In the genomic region with DNA sequence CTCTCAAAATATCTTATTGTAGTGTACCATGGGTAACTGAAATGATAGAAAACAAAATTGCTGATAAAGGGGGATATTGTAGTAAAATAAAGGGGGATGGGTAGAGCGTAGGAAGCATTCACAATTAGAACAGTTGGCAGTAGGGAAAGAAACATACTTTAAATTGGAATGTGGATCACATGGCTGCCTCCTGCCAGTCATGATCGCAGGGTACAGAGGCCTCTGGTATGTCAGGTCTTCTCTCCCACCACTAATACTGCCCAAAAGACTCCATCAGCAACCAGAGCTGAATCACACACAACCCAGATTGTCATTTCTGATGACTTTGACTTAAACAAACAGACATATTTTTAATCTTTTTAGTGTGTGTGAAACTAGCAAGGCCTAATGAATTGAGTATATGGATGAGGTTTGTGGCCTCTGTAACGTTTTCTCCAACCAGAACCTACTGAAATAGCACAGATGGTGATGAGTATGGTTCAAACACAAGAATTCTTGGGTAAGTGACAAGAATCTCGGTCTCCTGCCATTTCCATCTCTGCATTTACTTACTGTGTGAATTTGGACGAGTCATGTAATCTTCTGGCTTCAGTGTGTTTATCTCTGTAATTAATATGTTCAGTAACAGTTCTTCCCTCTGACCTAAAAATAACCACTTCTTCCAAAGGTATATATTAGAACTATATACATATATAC, we compare ENCODE assay signal across 17 cellular contexts.
DNase-seq lines count a peak whose midpoint lies in the region; ATAC-seq and TF ChIP-seq lines count a peak whose summit lies in the region.
"Had no signal": no experiment of that assay in that cellular context is flagged by ENCODE, and none has a peak within 500 bp of the region (broad histone marks: within the 10 kb centered on the region; RNA-seq: fewer than 3 reads in every experiment).

No MANE protein-coding gene starts in this region.

- H4K20me1 ChIP-seq in IMR-90 (ENCODE audit: insufficient read depth, low read length) (no peaks in the 10 kb centered on the region), osteoblast (ENCODE audit: insufficient read depth, low read length) (no peaks in the 10 kb centered on the region), Karpas-422 (ENCODE audit: insufficient read depth, low read depth, low read length) (no peaks in the 10 kb centered on the region)

- H3K4ac ChIP-seq in IMR-90 (ENCODE audit: low read depth, low read length), result no peak overlapping the region

- H3K27ac ChIP-seq in IMR-90 (ENCODE audit: insufficient read depth, low read length) (no peak overlapping the region), osteoblast (ENCODE audit: low read depth, low read length) (peak overlapping the region; percentile 12), Karpas-422 (ENCODE audit: low read length) (no peak overlapping the region)

- no peak overlapping the region for H3K23ac ChIP-seq in IMR-90 (ENCODE audit: low read depth, low read length)

- POLR2A ChIA-PET in IMR-90 (lab: Charles Lee; ENCODE audit: unreplicated experiment), result no interaction called here

- WGBS in IMR-90 (ENCODE audit: extremely low coverage in 2 of 2, insufficient read length in 1 of 2), 2 experiments, result 100% methylated on average over 1 of the region's 5 CpGs; no CpG with 5 or more reads in 1 of the 2 experiments

- no peaks in the 10 kb centered on the region for H3K79me2 ChIP-seq in osteoblast (ENCODE audit: insufficient read depth, low read length)
- H3K79me2 ChIP-seq in Karpas-422 (ENCODE audit: low read length), result no peaks in the 10 kb centered on the region

- ATAC-seq in IMR-90 (ENCODE audit: low read depth), result no peak; the same call in 1 of the 2 replicates
- no peak for ATAC-seq in HG02763 (IDR thresholded peaks at IDR 0.05; ENCODE audit: unreplicated experiment)

- H3K4me3 ChIP-seq in AG10803 (ENCODE audit: low read length) (no peak overlapping the region), IMR-90 (ENCODE audit: insufficient read depth, low read depth, low read length) (no peak overlapping the region), osteoblast (ENCODE audit: insufficient read depth, low read length) (no peak overlapping the region), Karpas-422 (ENCODE audit: low read length) (no peak overlapping the region)

- no peak overlapping the region for H2BK15ac ChIP-seq in IMR-90 (ENCODE audit: low read depth, low read length)

- dilution Hi-C loops in IMR-90 (cut with HindIII; ENCODE audit: low sequenced_read_pairs, unreplicated experiment), result no loop called here

- H3K36me3 Mint-ChIP-seq in chondrocyte (ENCODE audit: low read depth), result peaks cover 4% of the 10 kb centered on the region

- in situ Hi-C loops in IMR-90 (cut with MboI; ENCODE audit: low sequenced_read_pairs), result no loop called here

- no peaks in the 10 kb centered on the region for H3K9me3 ChIP-seq in IMR-90 (ENCODE audit: control insufficient read depth, insufficient read depth, low read length)
- H3K9me3 ChIP-seq in osteoblast (ENCODE audit: low read depth, low read length), result no peaks in the 10 kb centered on the region
- no peaks in the 10 kb centered on the region for H3K9me3 ChIP-seq in Karpas-422 (ENCODE audit: low read length)

- DNase-seq in AG10803 (ENCODE audit: low read depth) (peak; percentile 69), IMR-90 (peak; percentile 24), chondrocyte (ENCODE audit: low spot score) (no peak), osteoblast (ENCODE audit: insufficient read length, low spot score, missing footprints) (no peak), GM19238 (ENCODE audit: insufficient read length, low spot score) (no peak), Karpas-422 (no peak), CD1c-positive myeloid dendritic cell (ENCODE audit: extremely low spot score) (no peak)
- DNase-seq: ACHN, DMS 273 treated with DMSO at 0.1 percent for 48 hours, H9, NCI-H1092, NCI-H187, NCI-H2171 treated with DMSO at 0.1 percent for 48 hours, NCI-H510A, SIG-M5, SW 1271 had no signal

- CTCF ChIA-PET in IMR-90 (lab: Yijun Ruan, JAX), result no interaction called here

- H2AK9ac ChIP-seq in IMR-90 (replicated peaks; ENCODE audit: low read depth, low read length, poor library complexity), result no peak overlapping the region

- no peak overlapping the region for H2AK5ac ChIP-seq in IMR-90 (ENCODE audit: low read depth, low read length)

- no peaks in the 10 kb centered on the region for H3K9me3 Mint-ChIP-seq in chondrocyte (ENCODE audit: low read depth)
- H3K9me3 Mint-ChIP-seq: H9 had no signal

- H3K4me2 ChIP-seq in IMR-90 (ENCODE audit: low read depth, low read length), result no peak overlapping the region
- H3K4me2 ChIP-seq in osteoblast (ENCODE audit: insufficient read depth, low read length), result no peak overlapping the region
- H3K4me2 ChIP-seq in Karpas-422 (ENCODE audit: low read depth, low read length, poor library complexity, severe bottlenecking), result no peak overlapping the region

- H3K27me3 ChIP-seq in IMR-90 (ENCODE audit: control insufficient read depth, insufficient read depth, low read length) (no peaks in the 10 kb centered on the region), osteoblast (ENCODE audit: insufficient read depth, low read length) (no peaks in the 10 kb centered on the region), Karpas-422 (ENCODE audit: low read length) (no peaks in the 10 kb centered on the region)

- H3K27me3 Mint-ChIP-seq in chondrocyte (ENCODE audit: low read depth), result no peaks in the 10 kb centered on the region

- H3K56ac ChIP-seq in IMR-90 (ENCODE audit: extremely low read depth, insufficient read depth, low read length), result no peak overlapping the region

- H4K91ac ChIP-seq in IMR-90 (ENCODE audit: insufficient read depth, low read depth, low read length), result no peak overlapping the region

- H2AFZ ChIP-seq in IMR-90 (replicated peaks; ENCODE audit: low read length, poor library complexity) (no peak overlapping the region), osteoblast (ENCODE audit: low read length) (peak overlapping the region; percentile 68), Karpas-422 (ENCODE audit: low read length) (no peak overlapping the region)

- H3K27ac Mint-ChIP-seq in chondrocyte (ENCODE audit: unreplicated experiment), result peak overlapping the region; percentile 91
- H3K27ac Mint-ChIP-seq: H9 had no signal

- H3K18ac ChIP-seq in IMR-90 (ENCODE audit: low read depth, low read length), result no peak overlapping the region

- H3K4me1 ChIP-seq in IMR-90 (ENCODE audit: control insufficient read depth, insufficient read depth, low read length), result peaks cover 2% of the 10 kb centered on the region; the same call in 1 of the 2 replicates
- H3K4me1 ChIP-seq in osteoblast (ENCODE audit: insufficient read depth, low read length), result peaks cover 37% of the 10 kb centered on the region
- peaks cover 16% of the 10 kb centered on the region for H3K4me1 ChIP-seq in Karpas-422 (ENCODE audit: low read length)

- no peaks in the 10 kb centered on the region for H3K79me1 ChIP-seq in IMR-90 (ENCODE audit: low read depth in 1 of 2, low read length in 2 of 2)

- TF ChIP-seq CTCF in AG10803 (conservative IDR thresholded peaks at IDR 0.05; ENCODE audit: low read length) (no peak), IMR-90 (conservative IDR thresholded peaks at IDR 0.05; ENCODE audit: low read depth, low read length) (no peak), chondrocyte (IDR thresholded peaks at IDR 0.05) (no peak), osteoblast (IDR thresholded peaks at IDR 0.05; ENCODE audit: extremely low read depth, low read depth, low read length) (no peak)

- no peak for TF ChIP-seq RAD21 in IMR-90 (IDR thresholded peaks at IDR 0.05; ENCODE audit: low read length)

- BruUV-seq in IMR-90 (replicated peaks; lab: Mats Ljungman, UMichigan), result no TSS peak

- H3K36me3 ChIP-seq in IMR-90 (ENCODE audit: control insufficient read depth, insufficient read depth, low read length), result no peaks in the 10 kb centered on the region
- H3K36me3 ChIP-seq in osteoblast (ENCODE audit: insufficient read depth, low read length), result no peaks in the 10 kb centered on the region
- no peaks in the 10 kb centered on the region for H3K36me3 ChIP-seq in Karpas-422 (ENCODE audit: insufficient read depth, low read length)

- H3K9me1 ChIP-seq in IMR-90 (ENCODE audit: insufficient read depth, low read length), result no peaks in the 10 kb centered on the region

- H2BK20ac ChIP-seq in IMR-90 (ENCODE audit: low read depth, low read length), result no peak overlapping the region

- no peak overlapping the region for H2BK120ac ChIP-seq in IMR-90 (ENCODE audit: low read depth, low read length)

- H3K4me1 Mint-ChIP-seq in chondrocyte (ENCODE audit: low read depth), result peaks cover 77% of the 10 kb centered on the region

- no peak overlapping the region for H4K5ac ChIP-seq in IMR-90 (ENCODE audit: low read depth, low read length)

- H3K9ac ChIP-seq in IMR-90 (ENCODE audit: low read depth, low read length), result no peak overlapping the region
- H3K9ac ChIP-seq in Karpas-422 (ENCODE audit: low read length), result no peak overlapping the region

- H3K4me3 Mint-ChIP-seq in chondrocyte (ENCODE audit: unreplicated experiment), result no peak overlapping the region
- H3K4me3 Mint-ChIP-seq: H9 had no signal

- no peaks in the 10 kb centered on the region for H3K9me2 ChIP-seq in Karpas-422 (replicated peaks; ENCODE audit: insufficient read depth, low read length)

- no peak for TF ChIP-seq POLR2A in IMR-90 (IDR thresholded peaks at IDR 0.05; ENCODE audit: low read depth, low read length)

- intact Hi-C loops in IMR-90 (cut with micrococcal nuclease), result no loop called here

- no peak overlapping the region for H3K14ac ChIP-seq in IMR-90 (replicated peaks; ENCODE audit: low read depth, low read length)

- H2BK5ac ChIP-seq in IMR-90 (ENCODE audit: low read depth, low read length, poor library complexity, severe bottlenecking), result no peak overlapping the region

- H4K8ac ChIP-seq in IMR-90 (ENCODE audit: low read depth in 2 of 2, low read length in 2 of 2), result no peak overlapping the region

TF ChIP-seq in IMR-90, 13 proteins besides CTCF, POLR2A, EP300 and RAD21:
- TF ChIP-seq MXI1 (IDR thresholded peaks at IDR 0.05; ENCODE audit: borderline replicate concordance, low read depth, low read length), result no peak

Comparison
In these comparisons a context has a peak if more than half of its experiments do, and no peak if none do; other contexts are left out.
1. DNase-seq: peak in AG10803 (single experiment) and IMR-90 (single experiment); none in chondrocyte (single experiment), osteoblast (single experiment), GM19238 (single experiment), Karpas-422 (single experiment) and CD1c-positive myeloid dendritic cell (single experiment).